22 cellular contexts compared by ENCODE assay signal in the genomic region with DNA sequence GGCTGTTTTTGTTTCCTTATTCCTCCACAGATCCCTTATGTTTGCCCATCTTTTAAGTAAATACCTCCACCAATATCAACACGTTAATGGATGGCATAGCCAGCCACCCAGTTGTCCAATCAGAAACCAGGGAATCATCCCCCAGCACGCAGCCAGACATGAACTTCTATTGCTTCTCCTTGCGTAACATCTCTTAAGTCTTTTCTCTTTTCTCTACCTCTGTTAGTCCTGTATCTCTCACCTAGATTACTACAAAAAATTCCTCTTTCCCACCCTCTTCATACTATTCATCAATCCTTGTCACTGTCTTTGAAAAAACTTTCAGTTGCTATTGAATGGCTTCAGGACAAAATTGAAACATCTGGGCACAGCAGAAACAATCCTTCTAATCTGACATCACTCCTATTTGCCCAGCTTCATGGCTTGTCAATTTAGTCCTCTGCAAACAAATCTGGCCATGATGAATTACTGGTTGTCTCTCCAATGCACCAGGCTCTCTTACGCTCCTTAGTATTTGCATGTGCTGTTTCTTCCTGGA.
"Had no signal": no experiment of that assay in that cellular context is flagged by ENCODE, and none has a peak within 500 bp of the region (broad histone marks: within the 10 kb centered on the region; RNA-seq: fewer than 3 reads in every experiment).

No MANE protein-coding gene starts in this region.

- H3K4me1 ChIP-seq: gastroesophageal sphincter, left ventricle myocardium inferior, neural progenitor cell, right atrium auricular region, sigmoid colon, testis had no signal

- H3K36me3 ChIP-seq: esophagus squamous epithelium, gastroesophageal sphincter, left ventricle myocardium inferior, lower lobe of right lung, neural progenitor cell, ovary, right atrium auricular region, sigmoid colon, tibial nerve had no signal

- ATAC-seq: effector memory CD8-positive, alpha-beta T cell; gastroesophageal sphincter; lower lobe of right lung; natural killer cell treated with Interleukin-12 subunit alpha and Interleukin-12 subunit beta and Interleukin-15 and Interleukin-18, amount 100 ng/mL, for 72 hours; stimulated activated naive B cell treated with anti-CD40 and anti-IgM and Interleukin-4, amounts not matched to agents 10 μg/mL and 1 μg/mL and 100 μg/mL, for 72 hours; stimulated activated naive CD8-positive, alpha-beta T cell treated with anti-CD3 and anti-CD28 coated beads, Interleukin-15, amount 100 ng/mL, for 72 hours had no signal

- H3K27ac ChIP-seq: epithelial cell of prostate, esophagus squamous epithelium, gastroesophageal sphincter, left ventricle myocardium inferior, lower lobe of right lung, neural progenitor cell, ovary, right atrium auricular region, sigmoid colon, skin epidermis, testis, tibial nerve had no signal

- H3K27me3 ChIP-seq: ovary, right atrium auricular region, sigmoid colon, testis, tibial nerve had no signal

- H3K9me3 ChIP-seq: esophagus squamous epithelium, gastroesophageal sphincter, left ventricle myocardium inferior, lower lobe of right lung, ovary, right atrium auricular region, sigmoid colon, testis, tibial nerve had no signal

- DNase-seq: effector memory CD8-positive, alpha-beta T cell; esophagus squamous epithelium; foreskin fibroblast; glutamatergic neuron; immature natural killer cell; left ventricle myocardium inferior; lower lobe of right lung; nucleus accumbens; ovary; sigmoid colon; stimulated activated CD4-positive, alpha-beta T cell treated with anti-CD3 and anti-CD28 coated beads, Interleukin-2, amount 100 ng/mL, for 24 hours; stimulated activated CD4-positive, alpha-beta T cell treated with anti-CD3 and anti-CD28 coated beads, Interleukin-4, amount 100 ng/mL, for 4 hours; stimulated activated naive B cell treated with anti-CD40 and anti-IgM and Interleukin-4, amounts not matched to agents 10 μg/mL and 1 μg/mL and 100 μg/mL, for 72 hours; stimulated activated naive CD8-positive, alpha-beta T cell treated with anti-CD3 and anti-CD28 coated beads, Interleukin-15, amount 100 ng/mL, for 72 hours; testis had no signal

- H3K4me3 ChIP-seq: esophagus squamous epithelium, gastroesophageal sphincter, left ventricle myocardium inferior, lower lobe of right lung, neural progenitor cell, ovary, right atrium auricular region, sigmoid colon, skin epidermis, testis, tibial nerve had no signal
